8 cellular contexts compared by ENCODE assay signal in the genomic region with DNA sequence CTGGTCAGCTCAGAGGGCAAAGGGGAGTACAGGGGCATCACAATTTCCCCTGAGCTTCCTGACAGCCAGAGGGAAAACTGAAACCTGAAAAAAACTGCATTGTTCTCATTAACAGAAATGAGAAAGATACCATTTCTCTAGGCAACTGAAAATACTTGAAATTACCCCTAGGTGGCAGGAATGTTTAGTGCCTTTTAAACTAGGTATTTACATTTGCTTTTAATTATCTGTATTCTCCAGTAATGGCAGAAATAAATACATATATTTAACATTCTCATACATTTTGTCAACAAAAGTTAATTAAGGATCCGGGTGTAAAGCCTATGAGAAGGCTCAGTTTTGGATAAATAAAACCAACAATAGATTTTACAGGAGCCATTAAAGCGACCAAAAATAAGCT. TPM values are rescaled to one million over a fixed set of nuclear protein-coding genes. Genes with fewer than 3 reads are reported as not detected.
DNase-seq lines count a peak whose midpoint lies in the region; ATAC-seq and TF ChIP-seq lines count a peak whose summit lies in the region.

No MANE protein-coding gene starts in this region.

- H3K4me1 Mint-ChIP-seq in activated CD8-positive, alpha-beta T cell treated with anti-CD3 and anti-CD28 coated beads for 36 hours (ENCODE audit: low read depth), result peaks cover 2% of the 10 kb centered on the region
- H3K4me1 Mint-ChIP-seq in activated CD8-positive, alpha-beta T cell treated with anti-CD3 and anti-CD28 coated beads, Interleukin-2, amount 10 ng/mL, durations not matched to agents 7 days and 5 days (ENCODE audit: low read depth), result peaks cover 5% of the 10 kb centered on the region

- in situ Hi-C loops in Panc1 (cut with HindIII; ENCODE audit: low pct_unique_long_range_greater_than_20kb, low sequenced_read_pairs), result no loop called here

- peak overlapping the region; percentile 66 for H3K27ac ChIP-seq in Panc1 (ENCODE audit: low read length)
- no peak overlapping the region for H3K27ac ChIP-seq in tibial nerve

- H3K9me3 Mint-ChIP-seq in activated CD8-positive, alpha-beta T cell treated with anti-CD3 and anti-CD28 coated beads for 36 hours, result no peaks in the 10 kb centered on the region
- H3K9me3 Mint-ChIP-seq in activated CD8-positive, alpha-beta T cell treated with anti-CD3 and anti-CD28 coated beads, Interleukin-2, amount 10 ng/mL, durations not matched to agents 7 days and 5 days (ENCODE audit: insufficient read depth), result no peaks in the 10 kb centered on the region

- H3K4me3 ChIP-seq in Panc1 (ENCODE audit: low read depth in 2 of 2, low read length in 2 of 2) (no peak overlapping the region), fibroblast of pulmonary artery (replicated peaks; ENCODE audit: low read depth, low read length) (no peak overlapping the region), tibial nerve (no peak overlapping the region)

- peaks cover 4% of the 10 kb centered on the region; the same call in 1 of the 2 replicates for H3K4me1 ChIP-seq in Panc1 (ENCODE audit: control insufficient read depth, insufficient read depth, low read length)
- no peaks in the 10 kb centered on the region for H3K4me1 ChIP-seq in tibial nerve

- no peak overlapping the region for H3K4me3 Mint-ChIP-seq in activated CD8-positive, alpha-beta T cell treated with anti-CD3 and anti-CD28 coated beads for 36 hours
- H3K4me3 Mint-ChIP-seq in activated CD8-positive, alpha-beta T cell treated with anti-CD3 and anti-CD28 coated beads, Interleukin-2, amount 10 ng/mL, durations not matched to agents 7 days and 5 days, result no peak overlapping the region

- BruUV-seq in Panc1 (replicated peaks; lab: Mats Ljungman, UMichigan), result no TSS peak

- no peaks in the 10 kb centered on the region for H3K27me3 Mint-ChIP-seq in activated CD8-positive, alpha-beta T cell treated with anti-CD3 and anti-CD28 coated beads for 36 hours
- H3K27me3 Mint-ChIP-seq in activated CD8-positive, alpha-beta T cell treated with anti-CD3 and anti-CD28 coated beads, Interleukin-2, amount 10 ng/mL, durations not matched to agents 7 days and 5 days (ENCODE audit: low read depth), result no peaks in the 10 kb centered on the region

- TF ChIP-seq POLR2A in tibial nerve (IDR thresholded peaks at IDR 0.05), result no peak

- no peaks in the 10 kb centered on the region for H3K36me3 Mint-ChIP-seq in activated CD8-positive, alpha-beta T cell treated with anti-CD3 and anti-CD28 coated beads for 36 hours (ENCODE audit: low read depth)
- H3K36me3 Mint-ChIP-seq in activated CD8-positive, alpha-beta T cell treated with anti-CD3 and anti-CD28 coated beads, Interleukin-2, amount 10 ng/mL, durations not matched to agents 7 days and 5 days (ENCODE audit: low read depth), result no peaks in the 10 kb centered on the region

- peak; percentile 64 for TF ChIP-seq CTCF in activated CD8-positive, alpha-beta T cell treated with anti-CD3 and anti-CD28 coated beads for 36 hours (IDR thresholded peaks at IDR 0.05)
- TF ChIP-seq CTCF in Panc1 (IDR thresholded peaks at IDR 0.05), result no peak; the same call in 1 of the 2 replicates
- TF ChIP-seq CTCF in fibroblast of pulmonary artery (IDR thresholded peaks at IDR 0.05; ENCODE audit: low read length, missing control alignments), result peak; percentile 64
- TF ChIP-seq CTCF in tibial nerve (IDR thresholded peaks at IDR 0.05), result peak in 4 of 5 experiments; percentile 23 to 58 (median 44)

- no peaks in the 10 kb centered on the region for H3K27me3 ChIP-seq in Panc1 (ENCODE audit: control insufficient read depth, insufficient read depth, low read length)
- H3K27me3 ChIP-seq in tibial nerve, result no peaks in the 10 kb centered on the region

- ATAC-seq in activated CD8-positive, alpha-beta T cell treated with anti-CD3 and anti-CD28 coated beads for 36 hours, result no peak
- ATAC-seq in activated CD8-positive, alpha-beta T cell treated with anti-CD3 and anti-CD28 coated beads, Interleukin-2, amount 10 ng/mL, durations not matched to agents 7 days and 5 days, result no peak
- no peak for ATAC-seq in Panc1
- ATAC-seq in HG03457 (IDR thresholded peaks at IDR 0.05; ENCODE audit: unreplicated experiment), result no peak

- DNase-seq in activated CD8-positive, alpha-beta T cell treated with anti-CD3 and anti-CD28 coated beads for 36 hours, result no peak
- DNase-seq in activated CD8-positive, alpha-beta T cell treated with anti-CD3 and anti-CD28 coated beads, Interleukin-2, amount 10 ng/mL, durations not matched to agents 7 days and 5 days, result no peak
- DNase-seq in Panc1 (ENCODE audit: low read depth, low spot score), result no peak
- DNase-seq in fibroblast of pulmonary artery (ENCODE audit: low read depth), result peak; percentile 65
- DNase-seq in tibial nerve (ENCODE audit: low spot score in 2 of 2), result no peak
- DNase-seq in ecto neural progenitor cell (ENCODE audit: low spot score), result no peak
- DNase-seq in 8988T, result no peak

- CTCF ChIA-PET in activated CD8-positive, alpha-beta T cell treated with anti-CD3 and anti-CD28 coated beads for 36 hours (lab: Charles Lee), result interaction anchor here (0.6 to 5.2 kb wide), 18 partner anchors 9 to 626 kb away, joined by 3 to 80 read pairs (median 4); no protein-coding TSS in a partner anchor
- CTCF ChIA-PET in activated CD8-positive, alpha-beta T cell treated with anti-CD3 and anti-CD28 coated beads, Interleukin-2, amount 10 ng/mL, durations not matched to agents 7 days and 5 days (lab: Charles Lee), result interaction anchor here (0.7 to 4.7 kb wide), 12 partner anchors 14 to 352 kb away, joined by 3 to 45 read pairs (median 4); a partner anchor contains a TSS
- CTCF ChIA-PET in Panc1 (lab: Charles Lee), result interaction anchor here (0.6 to 1.5 kb wide), 4 partner anchors 24 to 454 kb away, joined by 4 to 11 read pairs (median 8); no protein-coding TSS in a partner anchor

- POLR2A ChIA-PET in activated CD8-positive, alpha-beta T cell treated with anti-CD3 and anti-CD28 coated beads for 36 hours (lab: Charles Lee), result no interaction called here
- POLR2A ChIA-PET in activated CD8-positive, alpha-beta T cell treated with anti-CD3 and anti-CD28 coated beads, Interleukin-2, amount 10 ng/mL, durations not matched to agents 7 days and 5 days (lab: Charles Lee), result no interaction called here
- POLR2A ChIA-PET in Panc1 (lab: Charles Lee), result no interaction called here

- WGBS in tibial nerve, 2 donors, result 63 to 73% methylated on average over 2 of the region's 2 CpGs

- peaks cover 59% of the 10 kb centered on the region for H3K36me3 ChIP-seq in Panc1 (ENCODE audit: control insufficient read depth, insufficient read depth, low read length)
- H3K36me3 ChIP-seq in tibial nerve, result peaks cover 0 to 92% (median 0%) of the 10 kb centered on the region in 3 donors

- H3K27ac Mint-ChIP-seq in activated CD8-positive, alpha-beta T cell treated with anti-CD3 and anti-CD28 coated beads for 36 hours, result no peak overlapping the region
- no peak overlapping the region for H3K27ac Mint-ChIP-seq in activated CD8-positive, alpha-beta T cell treated with anti-CD3 and anti-CD28 coated beads, Interleukin-2, amount 10 ng/mL, durations not matched to agents 7 days and 5 days

- TF ChIP-seq EP300 in tibial nerve (IDR thresholded peaks at IDR 0.05), result no peak

- no peaks in the 10 kb centered on the region for H3K9me3 ChIP-seq in Panc1 (ENCODE audit: control insufficient read depth, insufficient read depth, low read depth, low read length)
- H3K9me3 ChIP-seq in tibial nerve, result no peaks in the 10 kb centered on the region

- intact Hi-C loops in activated CD8-positive, alpha-beta T cell treated with anti-CD3 and anti-CD28 coated beads for 36 hours (cut with micrococcal nuclease), result loop anchor here (10.0 kb wide), 1 partner anchor 168 kb away; no protein-coding TSS in a partner anchor
- intact Hi-C loops in Panc1 (cut with micrococcal nuclease; ENCODE audit: unreplicated experiment), result no loop called here

RNA-seq across cellular contexts. Expression of a gene that starts 34.5 kb away (rescaled TPM):
- 1,000 to 10,000 TPM; 1,667 to 1,859 TPM for total RNA-seq in activated CD8-positive, alpha-beta T cell treated with anti-CD3 and anti-CD28 coated beads for 36 hours
- 1,000 to 10,000 TPM; 1,300 to 1,339 TPM for total RNA-seq in activated CD8-positive, alpha-beta T cell treated with anti-CD3 and anti-CD28 coated beads, Interleukin-2, amount 10 ng/mL, durations not matched to agents 7 days and 5 days
- total RNA-seq in Panc1 (2021; ENCODE audit: unreplicated experiment) (682 TPM), tibial nerve (1,000 to 10,000 TPM; 1,010 to 1,120 (median 1,024) TPM)
- 1,449 TPM for polyA plus RNA-seq in Panc1 (2012; ENCODE audit: insufficient read length)
